Comparison of ENCODE assay signal across 17 cellular contexts in the genomic region with DNA sequence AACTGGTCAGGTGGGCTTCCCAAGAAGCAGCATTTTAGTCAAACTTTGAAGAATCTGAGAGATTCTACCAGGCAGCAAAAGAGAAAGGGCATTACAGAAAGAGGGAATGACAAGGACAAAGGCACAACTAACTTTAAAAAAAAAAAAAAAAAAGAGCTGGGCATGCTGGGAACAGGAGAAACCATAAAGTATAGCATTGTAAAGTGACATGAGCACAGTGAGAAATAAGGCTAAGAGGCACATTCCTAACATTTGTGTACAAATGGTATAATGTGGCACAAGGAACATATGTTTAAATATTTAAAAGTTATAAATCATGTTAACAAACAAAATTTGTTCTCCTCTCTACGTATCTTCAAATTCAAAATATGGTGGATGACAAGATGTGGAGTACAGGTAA.
DNase-seq lines count a peak whose midpoint lies in the region; ATAC-seq and TF ChIP-seq lines count a peak whose summit lies in the region.
"Had no signal": no experiment of that assay in that cellular context is flagged by ENCODE, and none has a peak within 500 bp of the region (broad histone marks: within the 10 kb centered on the region; RNA-seq: fewer than 3 reads in every experiment).

No MANE protein-coding gene starts in this region.

- H3K79me2 ChIP-seq in DOHH2 (ENCODE audit: control insufficient read depth, low read length) (no peaks in the 10 kb centered on the region), OCI-LY7 (ENCODE audit: insufficient read depth, low read depth, low read length) (no peaks in the 10 kb centered on the region)

- H3F3A ChIP-seq in DOHH2 (ENCODE audit: control insufficient read depth, insufficient read depth) = no peaks in the 10 kb centered on the region

- H3K14ac ChIP-seq in mesenchymal stem cell (ENCODE audit: low read length in 2 of 2) = no peak overlapping the region

- no TSS peak for BruUV-seq in OCI-LY7 (replicated peaks; lab: Mats Ljungman, UMichigan)

- H3K4me1 Mint-ChIP-seq in activated CD4-positive, alpha-beta T cell treated with anti-CD3 and anti-CD28 coated beads, Interleukin-2, amount 10 ng/mL, durations not matched to agents 7 days and 5 days = peaks cover 3% of the 10 kb centered on the region
- H3K4me1 Mint-ChIP-seq in activated T-cell treated with anti-CD3 and anti-CD28 coated beads, Interleukin-2, amount 50 U/mL, for 4 hours (ENCODE audit: low read depth) = peaks cover 3% of the 10 kb centered on the region
- H3K4me1 Mint-ChIP-seq: H9 had no signal

- no peak overlapping the region for H3K18ac ChIP-seq in mesenchymal stem cell (ENCODE audit: low read depth in 1 of 2, low read length in 2 of 2)

- TF ChIP-seq CTCF in DOHH2 (IDR thresholded peaks at IDR 0.05; ENCODE audit: low read depth, low read length, poor library complexity, severe bottlenecking) (no peak), OCI-LY7 (conservative IDR thresholded peaks at IDR 0.05; ENCODE audit: low read length) (no peak), esophagus squamous epithelium (IDR thresholded peaks at IDR 0.05) (no peak), neutrophil (IDR thresholded peaks at IDR 0.05) (no peak), psoas muscle (IDR thresholded peaks at IDR 0.05) (no peak)

- H3K23ac ChIP-seq in mesenchymal stem cell (ENCODE audit: low read length in 2 of 2) = no peak overlapping the region

- no peak overlapping the region for H3K4me3 Mint-ChIP-seq in activated CD4-positive, alpha-beta T cell treated with anti-CD3 and anti-CD28 coated beads, Interleukin-2, amount 10 ng/mL, durations not matched to agents 7 days and 5 days
- no peak overlapping the region for H3K4me3 Mint-ChIP-seq in activated T-cell treated with anti-CD3 and anti-CD28 coated beads, Interleukin-2, amount 50 U/mL, for 4 hours
- H3K4me3 Mint-ChIP-seq: CD4-positive, alpha-beta T cell; H9 had no signal

- H2AK5ac ChIP-seq in mesenchymal stem cell (ENCODE audit: low read length, severe bottlenecking) = no peak overlapping the region

- H3K9ac ChIP-seq in mesenchymal stem cell (ENCODE audit: low read length) = no peak overlapping the region

- no peak overlapping the region for H2BK120ac ChIP-seq in mesenchymal stem cell (ENCODE audit: low read depth, low read length)

- 0 out of 2 replicates have a peak overlapping the region, but pooled peaks have one; percentile 6 for H3K4me3 ChIP-seq in DOHH2 (ENCODE audit: low read length)
- H3K4me3 ChIP-seq in OCI-LY7 (ENCODE audit: low read depth, low read length, poor library complexity, severe bottlenecking) = no peak overlapping the region
- H3K4me3 ChIP-seq in esophagus squamous epithelium = no peak overlapping the region
- no peak overlapping the region for H3K4me3 ChIP-seq in neutrophil (ENCODE audit: low read depth in 1 of 2, low read length in 1 of 2)
- H3K4me3 ChIP-seq in mesenchymal stem cell (ENCODE audit: insufficient read depth in 1 of 2, low read depth in 1 of 2, low read length in 2 of 2) = no peak overlapping the region
- H3K4me3 ChIP-seq in psoas muscle = no peak overlapping the region
- H3K4me3 ChIP-seq: A549, SJSA1 had no signal

- H3K9me3 ChIP-seq in DOHH2 (ENCODE audit: control insufficient read depth, insufficient read depth, low read length) (peaks cover 10% of the 10 kb centered on the region; the same call in 1 of the 2 replicates), OCI-LY7 (ENCODE audit: low read length) (peaks cover 8% of the 10 kb centered on the region; the same call in 1 of the 2 replicates), esophagus squamous epithelium (peaks cover 0 to 14% (median 8%) of the 10 kb centered on the region in 3 donors), neutrophil (no peaks in the 10 kb centered on the region), mesenchymal stem cell (ENCODE audit: control insufficient read depth, low read length) (peaks cover 4% of the 10 kb centered on the region), psoas muscle (no peaks in the 10 kb centered on the region)
- H3K9me3 ChIP-seq: A549, SJSA1 had no signal

- H3K4me1 ChIP-seq in DOHH2 (ENCODE audit: control insufficient read depth, low read length) (peaks cover 24% of the 10 kb centered on the region), OCI-LY7 (ENCODE audit: insufficient read depth, low read length, poor library complexity, severe bottlenecking) (peaks cover 22% of the 10 kb centered on the region), esophagus squamous epithelium (peaks cover 0 to 41% (median 2%) of the 10 kb centered on the region in 3 donors), neutrophil (ENCODE audit: control insufficient read depth in 1 of 2, insufficient read depth in 1 of 2, low read depth in 1 of 2, low read length in 1 of 2) (peaks cover 6 to 11% of the 10 kb centered on the region in 2 experiments), mesenchymal stem cell (ENCODE audit: control insufficient read depth, insufficient read depth, low read depth, low read length) (no peaks in the 10 kb centered on the region), psoas muscle (no peaks in the 10 kb centered on the region)
- H3K4me1 ChIP-seq: A549, SJSA1 had no signal

- WGBS in esophagus squamous epithelium, 2 donors = 59 to 69% methylated on average over 1 of the region's 1 CpG
- WGBS in mesenchymal stem cell = no CpG with 5 or more reads among the region's 1 CpG
- 46 to 55% (median 52%) methylated on average over 1 of the region's 1 CpG for WGBS in psoas muscle, 3 donors

- ATAC-seq in activated T-cell treated with anti-CD3 and anti-CD28 coated beads, Interleukin-2, amount 50 U/mL, for 4 hours = no peak
- no peak for ATAC-seq in psoas muscle
- ATAC-seq: A549 had no signal

- no peak overlapping the region for H3K27ac Mint-ChIP-seq in activated CD4-positive, alpha-beta T cell treated with anti-CD3 and anti-CD28 coated beads, Interleukin-2, amount 10 ng/mL, durations not matched to agents 7 days and 5 days
- H3K27ac Mint-ChIP-seq: CD4-positive, alpha-beta T cell; H9 had no signal

- H3K27ac ChIP-seq in DOHH2 (ENCODE audit: low read depth, low read length) = no peak overlapping the region
- H3K27ac ChIP-seq in OCI-LY7 (ENCODE audit: low read depth, low read length, poor library complexity, severe bottlenecking) = no peak overlapping the region
- H3K27ac ChIP-seq in esophagus squamous epithelium = peak overlapping the region in 3 of 4 donors; percentile 56 to 78 (median 64)
- H3K27ac ChIP-seq in neutrophil = peak overlapping the region; percentile 50
- no peak overlapping the region for H3K27ac ChIP-seq in mesenchymal stem cell (ENCODE audit: low read length, poor library complexity, severe bottlenecking)
- no peak overlapping the region for H3K27ac ChIP-seq in psoas muscle
- H3K27ac ChIP-seq: A549, RWPE1, SJSA1 had no signal

- no peaks in the 10 kb centered on the region for H3K27me3 ChIP-seq in DOHH2 (ENCODE audit: control insufficient read depth, low read length)
- H3K27me3 ChIP-seq in esophagus squamous epithelium = no peaks in the 10 kb centered on the region
- no peaks in the 10 kb centered on the region for H3K27me3 ChIP-seq in neutrophil
- no peaks in the 10 kb centered on the region for H3K27me3 ChIP-seq in mesenchymal stem cell (ENCODE audit: control insufficient read depth in 1 of 2, insufficient read depth in 1 of 2, low read length in 2 of 2)
- no peaks in the 10 kb centered on the region for H3K27me3 ChIP-seq in psoas muscle (ENCODE audit: insufficient read depth in 3 of 3, low read length in 2 of 3)
- H3K27me3 ChIP-seq: SJSA1 had no signal

- DNase-seq in OCI-LY7 (ENCODE audit: low spot score) (no peak), esophagus squamous epithelium (lab: John Stamatoyannopoulos, UW) (no peak), mesenchymal stem cell (no peak), psoas muscle (no peak)
- no peak for DNase-seq in activated CD4-positive, alpha-beta T cell treated with anti-CD3 and anti-CD28 coated beads, Interleukin-2, amount 10 ng/mL, durations not matched to agents 7 days and 5 days
- no peak for DNase-seq in activated T-cell treated with anti-CD3 and anti-CD28 coated beads, Interleukin-2, amount 50 U/mL, for 4 hours
- DNase-seq: CD4-positive, alpha-beta T cell; H9; IMR-90; NCI-H1417 treated with DMSO at 0.1 percent for 48 hours; NCI-H2029 treated with DMSO at 0.1 percent for 48 hours; NCI-H510A treated with DMSO at 0.1 percent for 48 hours had no signal

- POLR2A ChIA-PET in OCI-LY7 (lab: Charles Lee) = interaction anchor here (0.7 to 1.0 kb wide), 2 partner anchors 9 to 507 kb away, joined by 3 read pairs; no protein-coding TSS in a partner anchor
- POLR2A ChIA-PET in activated CD4-positive, alpha-beta T cell treated with anti-CD3 and anti-CD28 coated beads, Interleukin-2, amount 10 ng/mL, durations not matched to agents 7 days and 5 days (lab: Charles Lee) = no interaction called here

- no peak overlapping the region for H2BK5ac ChIP-seq in mesenchymal stem cell (ENCODE audit: low read depth, low read length, poor library complexity, severe bottlenecking)

- no peaks in the 10 kb centered on the region for H3K27me3 Mint-ChIP-seq in activated CD4-positive, alpha-beta T cell treated with anti-CD3 and anti-CD28 coated beads, Interleukin-2, amount 10 ng/mL, durations not matched to agents 7 days and 5 days
- peaks cover 2% of the 10 kb centered on the region for H3K27me3 Mint-ChIP-seq in activated T-cell treated with anti-CD3 and anti-CD28 coated beads, Interleukin-2, amount 50 U/mL, for 4 hours (ENCODE audit: low read depth)

- H3K4ac ChIP-seq in mesenchymal stem cell (ENCODE audit: low read depth in 1 of 2, low read length in 2 of 2) = no peak overlapping the region

- H3K36me3 ChIP-seq in DOHH2 (ENCODE audit: control insufficient read depth, low read length) = no peaks in the 10 kb centered on the region
- H3K36me3 ChIP-seq in OCI-LY7 (ENCODE audit: insufficient read depth, low read length) = no peaks in the 10 kb centered on the region; the same call in 1 of the 2 replicates
- H3K36me3 ChIP-seq in esophagus squamous epithelium = no peaks in the 10 kb centered on the region
- no peaks in the 10 kb centered on the region for H3K36me3 ChIP-seq in neutrophil
- H3K36me3 ChIP-seq in mesenchymal stem cell (ENCODE audit: control insufficient read depth in 1 of 2, insufficient read depth in 2 of 2, low read depth in 1 of 2, low read length in 2 of 2) = no peaks in the 10 kb centered on the region
- H3K36me3 ChIP-seq in psoas muscle (ENCODE audit: insufficient read depth in 1 of 2, low read depth in 1 of 2) = no peaks in the 10 kb centered on the region
- H3K36me3 ChIP-seq: SJSA1 had no signal

- intact Hi-C loops in OCI-LY7 (cut with micrococcal nuclease; ENCODE audit: unreplicated experiment) (loop anchor here (5.0 kb wide), 1 partner anchor 86 kb away; the partner anchor contains the start of gene SH3GLB1), esophagus squamous epithelium (cut with DNase I) (no loop called here), psoas muscle (cut with DNase I) (no loop called here)

- H4K91ac ChIP-seq in mesenchymal stem cell (ENCODE audit: low read length) = no peak overlapping the region

- peak overlapping the region; percentile 61 for H3K4me2 ChIP-seq in DOHH2 (ENCODE audit: low read length)
- peak overlapping the region; percentile 26 for H3K4me2 ChIP-seq in OCI-LY7 (ENCODE audit: low read length)
- no peak overlapping the region for H3K4me2 ChIP-seq in mesenchymal stem cell (ENCODE audit: low read length, poor library complexity, severe bottlenecking)
- H3K4me2 ChIP-seq: A549 had no signal

- H3K9me2 ChIP-seq in DOHH2 (replicated peaks; ENCODE audit: control insufficient read depth, low read length) (no peaks in the 10 kb centered on the region), OCI-LY7 (ENCODE audit: insufficient read depth, low read length) (no peaks in the 10 kb centered on the region)

- H2BK15ac ChIP-seq in mesenchymal stem cell (ENCODE audit: low read depth, poor library complexity, severe bottlenecking) = no peak overlapping the region

- CTCF ChIA-PET in OCI-LY7 (lab: Charles Lee; ENCODE audit: unreplicated experiment) = no interaction called here
- CTCF ChIA-PET in activated CD4-positive, alpha-beta T cell treated with anti-CD3 and anti-CD28 coated beads, Interleukin-2, amount 10 ng/mL, durations not matched to agents 7 days and 5 days (lab: Charles Lee) = no interaction called here

- peaks cover 13% of the 10 kb centered on the region for H3K9me3 Mint-ChIP-seq in activated CD4-positive, alpha-beta T cell treated with anti-CD3 and anti-CD28 coated beads, Interleukin-2, amount 10 ng/mL, durations not matched to agents 7 days and 5 days
- H3K9me3 Mint-ChIP-seq in activated T-cell treated with anti-CD3 and anti-CD28 coated beads, Interleukin-2, amount 50 U/mL, for 4 hours = peaks cover 18% of the 10 kb centered on the region

- H4K20me1 ChIP-seq in DOHH2 (ENCODE audit: control insufficient read depth, insufficient read depth, low read depth, low read length) (no peaks in the 10 kb centered on the region), OCI-LY7 (ENCODE audit: insufficient read depth, low read length) (no peaks in the 10 kb centered on the region)

- no peak overlapping the region for H2AFZ ChIP-seq in OCI-LY7 (ENCODE audit: low read length)
- H2AFZ ChIP-seq in mesenchymal stem cell (ENCODE audit: low read depth, low read length) = no peak overlapping the region

- no peak for TF ChIP-seq POLR2A in esophagus squamous epithelium (IDR thresholded peaks at IDR 0.05)

- H3K36me3 Mint-ChIP-seq in activated CD4-positive, alpha-beta T cell treated with anti-CD3 and anti-CD28 coated beads, Interleukin-2, amount 10 ng/mL, durations not matched to agents 7 days and 5 days (ENCODE audit: low read depth) = peaks cover 3% of the 10 kb centered on the region
- no peaks in the 10 kb centered on the region for H3K36me3 Mint-ChIP-seq in activated T-cell treated with anti-CD3 and anti-CD28 coated beads, Interleukin-2, amount 50 U/mL, for 4 hours (ENCODE audit: insufficient read depth)

- H2BK12ac ChIP-seq in mesenchymal stem cell (ENCODE audit: low read length in 2 of 2) = no peak overlapping the region

- no peak overlapping the region for H4K8ac ChIP-seq in mesenchymal stem cell (ENCODE audit: low read length)

- no peaks in the 10 kb centered on the region for H3K79me1 ChIP-seq in mesenchymal stem cell (replicated peaks; ENCODE audit: low read length, poor library complexity, severe bottlenecking)

Comparison
In these comparisons a context has a peak if more than half of its experiments do, and no peak if none do; other contexts are left out.
1. H3K27ac ChIP-seq: peak in esophagus squamous epithelium (3 of 4) and neutrophil (single experiment); none in DOHH2 (single experiment), OCI-LY7 (single experiment), mesenchymal stem cell (single experiment) and psoas muscle (single experiment).